14 cellular contexts compared by ENCODE assay signal in the genomic region with DNA sequence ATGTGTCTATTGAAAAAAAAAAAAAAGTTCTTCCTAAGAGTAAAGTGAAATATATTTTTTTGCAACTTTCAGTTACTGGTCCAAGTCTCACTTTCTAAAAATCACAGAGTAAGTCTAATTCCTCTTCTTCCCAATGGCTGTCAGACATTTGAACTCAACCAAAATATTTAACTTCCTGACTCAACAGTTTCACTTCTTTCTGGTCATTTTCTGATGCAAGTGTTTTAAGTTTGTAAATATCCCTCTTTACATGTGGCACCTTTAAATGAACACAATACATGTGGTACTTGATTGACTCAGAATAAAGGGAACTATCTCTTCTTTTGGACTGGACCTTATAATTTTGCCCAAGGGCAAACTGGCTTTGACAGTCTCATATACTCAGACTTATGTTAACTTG.
A peak's percentile ranks its signal among the peaks of the same experiment; 100 is the strongest.
DNase-seq lines count a peak whose midpoint lies in the region; ATAC-seq and TF ChIP-seq lines count a peak whose summit lies in the region.
"Had no signal": no experiment of that assay in that cellular context is flagged by ENCODE, and none has a peak within 500 bp of the region (broad histone marks: within the 10 kb centered on the region; RNA-seq: fewer than 3 reads in every experiment).

No MANE protein-coding gene starts in this region.

- ATAC-seq in left lung (peak; percentile 33), GM18502 (IDR thresholded peaks at IDR 0.05; ENCODE audit: poor library complexity, unreplicated experiment) (no peak)
- ATAC-seq: Panc1 had no signal

- TF ChIP-seq CTCF in CD14-positive monocyte (IDR thresholded peaks at IDR 0.05) (no peak), left lung (IDR thresholded peaks at IDR 0.05) (no peak)

- H3K4me1 ChIP-seq in GM23248 (ENCODE audit: insufficient read depth) (no peaks in the 10 kb centered on the region), left lung (peaks cover 0 to 5% of the 10 kb centered on the region in 2 donors)

- no peak overlapping the region for H3K9ac ChIP-seq in GM23248

- no peaks in the 10 kb centered on the region for H3K9me3 Mint-ChIP-seq in CD14-positive monocyte

- H3F3A ChIP-seq in GM23248 (ENCODE audit: insufficient read depth): no peaks in the 10 kb centered on the region

- H3K27ac ChIP-seq in GM23248 (0 out of 2 replicates have a peak overlapping the region, but pooled peaks have one; percentile 9), left lung (no peak overlapping the region)
- H3K27ac ChIP-seq: vagina had no signal

- no peak overlapping the region for H3K4me2 ChIP-seq in GM23248 (ENCODE audit: unreplicated experiment)

- peaks cover 14% of the 10 kb centered on the region for H3K36me3 ChIP-seq in GM23248 (ENCODE audit: low read depth)
- H3K36me3 ChIP-seq in left lung: peaks cover 0 to 13% of the 10 kb centered on the region in 2 donors

- no peaks in the 10 kb centered on the region for H3K27me3 Mint-ChIP-seq in CD14-positive monocyte (ENCODE audit: low read depth in 3 of 3)

- in situ Hi-C loops in GM23248 (cut with MboI): no loop called here

- peaks cover 96% of the 10 kb centered on the region for H3K79me2 ChIP-seq in GM23248 (ENCODE audit: insufficient read depth)

- peak overlapping the region; percentile 55 to 84 (median 74) for H3K27ac Mint-ChIP-seq in CD14-positive monocyte

- peaks cover 16 to 28% of the 10 kb centered on the region in 2 donors for H3K36me3 Mint-ChIP-seq in CD14-positive monocyte

- DNase-seq in CD14-positive monocyte (ENCODE audit: low spot score) (no peak), GM23248 (no peak), SIG-M5 treated with dmso at 0.1 percent for 504 hours (lab: John Stamatoyannopoulos, UW; ENCODE audit: unreplicated experiment) (peak; percentile 81), left lung (no peak), DMS 273 (lab: John Stamatoyannopoulos, UW; ENCODE audit: unreplicated experiment) (no peak), NCI-H510A treated with DMSO at 0.1 percent for 48 hours (lab: John Stamatoyannopoulos, UW) (no peak), NCI-H82 treated with DMSO at 0.1 percent for 48 hours (lab: John Stamatoyannopoulos, UW; ENCODE audit: unreplicated experiment) (no peak)
- DNase-seq: activated naive CD4-positive, alpha-beta T cell; EL; heart left ventricle; stimulated activated CD4-positive, alpha-beta T cell treated with anti-CD3 and anti-CD28 coated beads, Interleukin-2, amount 100 ng/mL, for 24 hours had no signal

- peaks cover 22% of the 10 kb centered on the region for H3K4me1 Mint-ChIP-seq in CD14-positive monocyte

- H4K20me1 ChIP-seq in GM23248 (ENCODE audit: insufficient read depth): no peaks in the 10 kb centered on the region

- peak overlapping the region in 1 of 2 donors; percentile 61 for H3K4me3 Mint-ChIP-seq in CD14-positive monocyte

- H3K9me3 ChIP-seq in GM23248 (ENCODE audit: low read depth): no peaks in the 10 kb centered on the region
- H3K9me3 ChIP-seq in left lung: no peaks in the 10 kb centered on the region
- H3K9me3 ChIP-seq: heart left ventricle, vagina had no signal

- H3K9me2 ChIP-seq in GM23248 (ENCODE audit: insufficient read depth): no peaks in the 10 kb centered on the region; the same call in 1 of the 2 replicates

- intact Hi-C loops in CD14-positive monocyte (cut with micrococcal nuclease): loop anchor here in 1 of 2 donors (10.0 kb wide), 1 partner anchor 89 kb away; no protein-coding TSS in a partner anchor
- intact Hi-C loops in left lung (cut with DNase I): no loop called here

- H3K4me3 ChIP-seq in GM23248 (no peak overlapping the region), left lung (no peak overlapping the region)
- H3K4me3 ChIP-seq: heart left ventricle, vagina had no signal

- H3K27me3 ChIP-seq in GM23248 (replicated peaks; ENCODE audit: insufficient read depth) (no peaks in the 10 kb centered on the region), left lung (no peaks in the 10 kb centered on the region)
- H3K27me3 ChIP-seq: heart left ventricle, vagina had no signal

- H2AFZ ChIP-seq in GM23248: no peak overlapping the region
